24 cellular contexts compared by ENCODE assay signal in the genomic region with DNA sequence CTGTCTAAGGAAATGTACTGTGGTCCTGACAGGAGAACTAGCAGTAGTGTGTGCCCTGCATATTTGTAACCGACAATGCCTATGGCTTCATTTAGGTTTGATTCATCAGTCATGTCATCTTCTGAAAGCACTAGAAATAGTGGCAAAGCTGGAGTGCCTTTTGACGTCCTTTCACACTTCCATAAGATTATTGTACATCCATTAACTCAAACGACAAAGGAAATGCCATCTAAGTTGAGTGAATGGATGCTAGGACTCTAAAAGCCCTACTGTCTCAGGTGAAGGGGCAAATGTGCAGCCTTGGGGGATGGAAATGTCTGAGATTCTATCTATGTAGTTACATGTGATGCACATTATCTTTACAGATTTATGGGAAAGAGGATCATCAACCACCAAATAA.
DNase-seq lines count a peak whose midpoint lies in the region; ATAC-seq and TF ChIP-seq lines count a peak whose summit lies in the region.
"Had no signal": no experiment of that assay in that cellular context is flagged by ENCODE, and none has a peak within 500 bp of the region (broad histone marks: within the 10 kb centered on the region; RNA-seq: fewer than 3 reads in every experiment).

No MANE protein-coding gene starts in this region.

- no peaks in the 10 kb centered on the region for H3K36me3 ChIP-seq in GM23248 (ENCODE audit: low read depth)
- H3K36me3 ChIP-seq in SU-DHL-6 (ENCODE audit: low read length): no peaks in the 10 kb centered on the region
- no peaks in the 10 kb centered on the region for H3K36me3 ChIP-seq in neural cell (ENCODE audit: insufficient read depth, low read length)
- H3K36me3 ChIP-seq: BE2C, BLaER1 had no signal

- H3K27me3 Mint-ChIP-seq in activated T-cell treated with anti-CD3 and anti-CD28 coated beads, Interleukin-2, amount 50 U/mL, for 72 hours (ENCODE audit: low read depth): no peaks in the 10 kb centered on the region
- H3K27me3 Mint-ChIP-seq in WTC11 (ENCODE audit: low read depth): no peaks in the 10 kb centered on the region
- H3K27me3 Mint-ChIP-seq: CD4-positive, alpha-beta memory T cell; CD4-positive, CD25-positive, alpha-beta regulatory T cell; CD8-positive, alpha-beta memory T cell had no signal

- H3F3A ChIP-seq in GM23248 (ENCODE audit: insufficient read depth): no peaks in the 10 kb centered on the region
- H3F3A ChIP-seq in SU-DHL-6 (ENCODE audit: insufficient read depth): no peaks in the 10 kb centered on the region
- H3F3A ChIP-seq in neural cell (ENCODE audit: insufficient read depth, low read length, poor library complexity, severe bottlenecking): no peaks in the 10 kb centered on the region

- H3K36me3 Mint-ChIP-seq in activated T-cell treated with anti-CD3 and anti-CD28 coated beads, Interleukin-2, amount 50 U/mL, for 72 hours (ENCODE audit: insufficient read depth in 2 of 2): no peaks in the 10 kb centered on the region
- H3K36me3 Mint-ChIP-seq in WTC11: no peaks in the 10 kb centered on the region
- H3K36me3 Mint-ChIP-seq: CD14-positive monocyte; CD4-positive, alpha-beta memory T cell; CD4-positive, CD25-positive, alpha-beta regulatory T cell; CD8-positive, alpha-beta memory T cell had no signal

- H4K20me1 ChIP-seq in GM23248 (ENCODE audit: insufficient read depth): no peaks in the 10 kb centered on the region
- H4K20me1 ChIP-seq in SU-DHL-6 (ENCODE audit: low read depth, low read length): no peaks in the 10 kb centered on the region
- H4K20me1 ChIP-seq in neural cell (ENCODE audit: insufficient read depth): no peaks in the 10 kb centered on the region
- H4K20me1 ChIP-seq: BLaER1 had no signal

- 0 out of 2 replicates have a peak overlapping the region, but pooled peaks have one; percentile 3 for H2AFZ ChIP-seq in GM23248
- H2AFZ ChIP-seq in SU-DHL-6 (ENCODE audit: low read depth, low read length, severe bottlenecking): peak overlapping the region; percentile 48
- H2AFZ ChIP-seq in neural cell (ENCODE audit: low read depth, low read length): no peak overlapping the region

- in situ Hi-C loops in GM23248 (cut with MboI): no loop called here

- DNase-seq in GM23248 (no peak), WTC11 (ENCODE audit: low spot score) (no peak)
- no peak for DNase-seq in activated T-cell treated with anti-CD3 and anti-CD28 coated beads, Interleukin-2, amount 50 U/mL, for 72 hours
- DNase-seq: 8988T; ACHN; BE2C; C1 segment of cervical spinal cord; CD4-positive, alpha-beta memory T cell; CD4-positive, CD25-positive, alpha-beta regulatory T cell; CD8-positive, alpha-beta memory T cell; COR-L47; DMS 273 treated with DMSO at 0.1 percent for 48 hours; DMS153; DMS53; DMS79; DND-41; EL; GDM1 had no signal

- CTCF ChIA-PET in WTC11 (lab: Charles Lee): no interaction called here

- POLR2A ChIA-PET in WTC11 (lab: Charles Lee): no interaction called here

- H3K9me2 ChIP-seq in GM23248 (ENCODE audit: insufficient read depth) (no peaks in the 10 kb centered on the region), SU-DHL-6 (replicated peaks; ENCODE audit: insufficient read depth, low read length) (no peaks in the 10 kb centered on the region), neural cell (ENCODE audit: insufficient read depth, low read length) (no peaks in the 10 kb centered on the region)

- no peak overlapping the region for H3K9ac ChIP-seq in GM23248
- H3K9ac ChIP-seq in SU-DHL-6 (ENCODE audit: low read length): no peak overlapping the region
- no peak overlapping the region for H3K9ac ChIP-seq in neural cell (ENCODE audit: low read length)
- H3K9ac ChIP-seq: BLaER1 had no signal

- TF ChIP-seq RAD21 in neural cell (conservative IDR thresholded peaks at IDR 0.05): no peak

- WGBS in GM23248 (ENCODE audit: low coverage in 1 of 2, low lambda C conversion rate in 2 of 2, missing lambda C conversion rate in 2 of 2), 2 experiments: 24 to 34% methylated on average over 3 of the region's 3 CpGs

- no peak overlapping the region for H3K27ac Mint-ChIP-seq in activated T-cell treated with anti-CD3 and anti-CD28 coated beads, Interleukin-2, amount 50 U/mL, for 72 hours
- H3K27ac Mint-ChIP-seq in WTC11: no peak overlapping the region
- H3K27ac Mint-ChIP-seq: CD14-positive monocyte; CD4-positive, alpha-beta memory T cell; CD4-positive, CD25-positive, alpha-beta regulatory T cell; CD8-positive, alpha-beta memory T cell had no signal

- no peak overlapping the region for H3K4me3 Mint-ChIP-seq in activated T-cell treated with anti-CD3 and anti-CD28 coated beads, Interleukin-2, amount 50 U/mL, for 72 hours
- no peak overlapping the region for H3K4me3 Mint-ChIP-seq in WTC11
- H3K4me3 Mint-ChIP-seq: CD14-positive monocyte; CD4-positive, alpha-beta memory T cell; CD4-positive, CD25-positive, alpha-beta regulatory T cell; CD8-positive, alpha-beta memory T cell had no signal

- H3K4me3 ChIP-seq in GM23248 (no peak overlapping the region), SU-DHL-6 (ENCODE audit: insufficient read depth, low read length, poor library complexity, severe bottlenecking) (no peak overlapping the region), neural cell (ENCODE audit: low read length) (no peak overlapping the region)
- H3K4me3 ChIP-seq: BLaER1, GM12878 had no signal

- H3K4me1 ChIP-seq in GM23248 (ENCODE audit: insufficient read depth): no peaks in the 10 kb centered on the region
- H3K4me1 ChIP-seq: BE2C, BLaER1 had no signal

- H3K79me2 ChIP-seq in GM23248 (ENCODE audit: insufficient read depth) (no peaks in the 10 kb centered on the region), SU-DHL-6 (ENCODE audit: insufficient read depth, low read length) (no peaks in the 10 kb centered on the region), neural cell (replicated peaks; ENCODE audit: insufficient read depth, low read length) (no peaks in the 10 kb centered on the region)

- peak; percentile 94 for TF ChIP-seq EP300 in neural cell (conservative IDR thresholded peaks at IDR 0.05; ENCODE audit: poor library complexity, severe bottlenecking)

- no peaks in the 10 kb centered on the region for H3K9me3 ChIP-seq in GM23248 (ENCODE audit: low read depth)
- no peaks in the 10 kb centered on the region for H3K9me3 ChIP-seq in SU-DHL-6 (ENCODE audit: insufficient read depth, low read length)
- H3K9me3 ChIP-seq in neural cell (ENCODE audit: low read length): no peaks in the 10 kb centered on the region
- H3K9me3 ChIP-seq: BE2C, BLaER1 had no signal

- no peak overlapping the region for H3K27ac ChIP-seq in GM23248
- H3K27ac ChIP-seq in SU-DHL-6 (ENCODE audit: low read depth, low read length): no peak overlapping the region
- H3K27ac ChIP-seq in neural cell (ENCODE audit: low read length): peak overlapping the region; percentile 69
- H3K27ac ChIP-seq: BLaER1 had no signal

- ATAC-seq in GM18907 (IDR thresholded peaks at IDR 0.05; ENCODE audit: unreplicated experiment) (no peak), WTC11 (no peak)
- no peak for ATAC-seq in activated T-cell treated with anti-CD3 and anti-CD28 coated beads, Interleukin-2, amount 50 U/mL, for 72 hours (replicated peaks in 1 of 2)
- ATAC-seq: GM12878 had no signal

- peaks cover 1 to 2% of the 10 kb centered on the region in 2 donors for H3K9me3 Mint-ChIP-seq in activated T-cell treated with anti-CD3 and anti-CD28 coated beads, Interleukin-2, amount 50 U/mL, for 72 hours
- H3K9me3 Mint-ChIP-seq in WTC11: peaks cover 3% of the 10 kb centered on the region; the same call in 1 of the 2 replicates
- H3K9me3 Mint-ChIP-seq: CD14-positive monocyte had no signal

- H3K4me2 ChIP-seq in GM23248 (ENCODE audit: unreplicated experiment): no peak overlapping the region
- no peak overlapping the region for H3K4me2 ChIP-seq in SU-DHL-6 (ENCODE audit: low read depth, low read length, poor library complexity, severe bottlenecking)
- H3K4me2 ChIP-seq in neural cell (ENCODE audit: low read length): no peak overlapping the region
- H3K4me2 ChIP-seq: BLaER1 had no signal

- no peaks in the 10 kb centered on the region for H3K4me1 Mint-ChIP-seq in activated T-cell treated with anti-CD3 and anti-CD28 coated beads, Interleukin-2, amount 50 U/mL, for 72 hours (ENCODE audit: low read depth)
- H3K4me1 Mint-ChIP-seq in WTC11: peaks cover 7% of the 10 kb centered on the region; the same call in 1 of the 2 replicates
- H3K4me1 Mint-ChIP-seq: CD14-positive monocyte; CD4-positive, alpha-beta memory T cell; CD4-positive, CD25-positive, alpha-beta regulatory T cell; CD8-positive, alpha-beta memory T cell had no signal

- no peak for TF ChIP-seq CTCF in SU-DHL-6 (IDR thresholded peaks at IDR 0.05; ENCODE audit: insufficient read depth, low read length, poor library complexity, severe bottlenecking)
- no peak for TF ChIP-seq CTCF in neural cell (IDR thresholded peaks at IDR 0.05; ENCODE audit: poor library complexity, severe bottlenecking)
- no peak for TF ChIP-seq CTCF in WTC11 (IDR thresholded peaks at IDR 0.05)

- H3K27me3 ChIP-seq in GM23248 (replicated peaks; ENCODE audit: insufficient read depth) (no peaks in the 10 kb centered on the region), SU-DHL-6 (ENCODE audit: low read length) (no peaks in the 10 kb centered on the region), neural cell (ENCODE audit: insufficient read depth, low read depth, low read length) (no peaks in the 10 kb centered on the region)
- H3K27me3 ChIP-seq: BE2C, BLaER1 had no signal

TF ChIP-seq in WTC11, 78 proteins besides CTCF, POLR2A, EP300 and RAD21 (continues in another document):
- TF ChIP-seq, protein P1, sequence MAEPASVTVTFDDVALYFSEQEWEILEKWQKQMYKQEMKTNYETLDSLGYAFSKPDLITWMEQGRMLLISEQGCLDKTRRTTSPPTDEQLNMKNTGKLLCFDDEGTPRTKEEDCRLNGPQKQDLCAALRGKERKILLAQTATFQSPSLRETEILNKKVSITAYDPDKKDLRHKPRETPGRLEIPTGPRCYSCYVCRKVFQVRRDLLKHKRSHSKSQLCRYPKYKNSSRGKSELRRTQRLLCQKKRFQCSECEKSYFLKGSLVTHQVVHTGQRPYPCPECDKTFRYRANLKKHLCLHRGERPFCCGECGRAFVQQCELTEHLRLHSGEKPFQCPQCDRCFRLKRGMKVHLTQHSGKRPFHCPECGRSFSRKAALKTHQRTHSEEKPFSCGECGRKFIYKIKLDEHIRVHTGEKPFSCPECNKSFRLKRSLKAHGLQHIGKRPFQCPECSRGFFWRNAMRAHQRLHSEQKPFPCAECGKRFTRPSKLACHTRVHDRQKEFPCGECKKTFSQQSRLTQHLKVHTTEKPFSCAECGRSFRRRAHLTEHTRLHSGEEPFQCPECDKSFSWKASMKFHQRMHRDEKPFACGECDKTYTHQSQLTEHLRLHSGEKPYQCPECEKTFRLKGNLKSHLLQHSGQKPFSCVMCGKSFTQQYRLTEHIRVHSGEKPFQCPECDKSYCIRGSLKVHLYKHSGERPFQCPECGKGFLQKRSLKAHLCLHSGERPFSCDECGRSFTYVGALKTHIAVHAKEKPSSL (CRISPR knock-in tag; conservative IDR thresholded peaks at IDR 0.05): no peak
- TF ChIP-seq ZNF121 (CRISPR knock-in tag; IDR thresholded peaks at IDR 0.05) (no peak), FOXK1 (CRISPR knock-in tag; IDR thresholded peaks at IDR 0.05) (no peak), TEAD4 (CRISPR knock-in tag; IDR thresholded peaks at IDR 0.05) (no peak), SOX15 (CRISPR knock-in tag; IDR thresholded peaks at IDR 0.05) (no peak), NFE2L1 (CRISPR knock-in tag; IDR thresholded peaks at IDR 0.05) (no peak)
